In genomic region chr13:33676700-33677048, GRCh38 we compare ENCODE assay signal across 8 cellular contexts.
DNase-seq lines count a peak whose midpoint lies in the region; ATAC-seq and TF ChIP-seq lines count a peak whose summit lies in the region.

No MANE protein-coding gene starts in this region.

- no peaks in the 10 kb centered on the region for H3K36me3 Mint-ChIP-seq in activated naive CD4-positive, alpha-beta T cell treated with anti-CD3 and anti-CD28 coated beads, Interleukin-2, amount 10 ng/mL, durations not matched to agents 7 days and 5 days
- H3K36me3 Mint-ChIP-seq in activated CD4-positive, alpha-beta T cell treated with anti-CD3 and anti-CD28 coated beads, Interleukin-2, amount 10 ng/mL, durations not matched to agents 7 days and 5 days (ENCODE audit: low read depth): no peaks in the 10 kb centered on the region

- peak; percentile 31 for DNase-seq in activated naive CD4-positive, alpha-beta T cell treated with anti-CD3 and anti-CD28 coated beads, Interleukin-2, amount 10 ng/mL, durations not matched to agents 7 days and 5 days
- no peak for DNase-seq in activated naive CD4-positive, alpha-beta T cell treated with anti-CD3 and anti-CD28 coated beads, Interleukin-2, amount 50 U/mL, for 16 hours
- peak; percentile 42 for DNase-seq in NCI-H2029 treated with DMSO at 0.1 percent for 48 hours (lab: John Stamatoyannopoulos, UW)
- peak; percentile 17 for DNase-seq in activated CD4-positive, alpha-beta T cell treated with anti-CD3 and anti-CD28 coated beads, Interleukin-2, amount 10 ng/mL, durations not matched to agents 7 days and 5 days
- peak; percentile 77 for DNase-seq in cardiac septum (ENCODE audit: low spot score)
- DNase-seq in retinal pigment epithelial cell (ENCODE audit: low read depth): peak; percentile 18

- no peaks in the 10 kb centered on the region for H3K27me3 Mint-ChIP-seq in activated naive CD4-positive, alpha-beta T cell treated with anti-CD3 and anti-CD28 coated beads, Interleukin-2, amount 10 ng/mL, durations not matched to agents 7 days and 5 days
- no peaks in the 10 kb centered on the region for H3K27me3 Mint-ChIP-seq in activated CD4-positive, alpha-beta T cell treated with anti-CD3 and anti-CD28 coated beads, Interleukin-2, amount 10 ng/mL, durations not matched to agents 7 days and 5 days

- peaks cover 24% of the 10 kb centered on the region for H3K4me1 Mint-ChIP-seq in activated naive CD4-positive, alpha-beta T cell treated with anti-CD3 and anti-CD28 coated beads, Interleukin-2, amount 10 ng/mL, durations not matched to agents 7 days and 5 days
- peaks cover 24% of the 10 kb centered on the region for H3K4me1 Mint-ChIP-seq in activated CD4-positive, alpha-beta T cell treated with anti-CD3 and anti-CD28 coated beads, Interleukin-2, amount 10 ng/mL, durations not matched to agents 7 days and 5 days

- TF ChIP-seq CTCF in retinal pigment epithelial cell (conservative IDR thresholded peaks at IDR 0.05; ENCODE audit: low read depth, low read length): no peak

- no peak overlapping the region for H3K4me3 Mint-ChIP-seq in activated naive CD4-positive, alpha-beta T cell treated with anti-CD3 and anti-CD28 coated beads, Interleukin-2, amount 10 ng/mL, durations not matched to agents 7 days and 5 days
- no peak overlapping the region for H3K4me3 Mint-ChIP-seq in activated CD4-positive, alpha-beta T cell treated with anti-CD3 and anti-CD28 coated beads, Interleukin-2, amount 10 ng/mL, durations not matched to agents 7 days and 5 days

- POLR2A ChIA-PET in activated CD4-positive, alpha-beta T cell treated with anti-CD3 and anti-CD28 coated beads, Interleukin-2, amount 10 ng/mL, durations not matched to agents 7 days and 5 days (lab: Charles Lee): no interaction called here

- ATAC-seq in HG03571 (IDR thresholded peaks at IDR 0.05; ENCODE audit: unreplicated experiment): no peak
- ATAC-seq in HG02588 (IDR thresholded peaks at IDR 0.05; ENCODE audit: unreplicated experiment): no peak

- CTCF ChIA-PET in activated naive CD4-positive, alpha-beta T cell treated with anti-CD3 and anti-CD28 coated beads, Interleukin-2, amount 10 ng/mL, durations not matched to agents 7 days and 5 days (lab: Charles Lee): no interaction called here
- CTCF ChIA-PET in activated CD4-positive, alpha-beta T cell treated with anti-CD3 and anti-CD28 coated beads, Interleukin-2, amount 10 ng/mL, durations not matched to agents 7 days and 5 days (lab: Charles Lee): interaction anchor here (1.1 to 1.7 kb wide), 2 partner anchors 17 to 42 kb away, joined by 3 to 4 read pairs; no protein-coding TSS in a partner anchor

- no peaks in the 10 kb centered on the region for H3K9me3 Mint-ChIP-seq in activated naive CD4-positive, alpha-beta T cell treated with anti-CD3 and anti-CD28 coated beads, Interleukin-2, amount 10 ng/mL, durations not matched to agents 7 days and 5 days
- H3K9me3 Mint-ChIP-seq in activated CD4-positive, alpha-beta T cell treated with anti-CD3 and anti-CD28 coated beads, Interleukin-2, amount 10 ng/mL, durations not matched to agents 7 days and 5 days: peaks cover 4% of the 10 kb centered on the region

- H3K4me3 ChIP-seq in retinal pigment epithelial cell (ENCODE audit: low read length): peak overlapping the region; percentile 55

- no peak overlapping the region for H3K27ac Mint-ChIP-seq in activated naive CD4-positive, alpha-beta T cell treated with anti-CD3 and anti-CD28 coated beads, Interleukin-2, amount 10 ng/mL, durations not matched to agents 7 days and 5 days
- H3K27ac Mint-ChIP-seq in activated CD4-positive, alpha-beta T cell treated with anti-CD3 and anti-CD28 coated beads, Interleukin-2, amount 10 ng/mL, durations not matched to agents 7 days and 5 days: no peak overlapping the region

- intact Hi-C loops in cardiac septum (cut with DNase I): loop anchor here (1.0 to 5.0 kb wide), 2 partner anchors 46 to 65 kb away; no protein-coding TSS in a partner anchor
